17 cellular contexts compared by ENCODE assay signal in the genomic region with DNA sequence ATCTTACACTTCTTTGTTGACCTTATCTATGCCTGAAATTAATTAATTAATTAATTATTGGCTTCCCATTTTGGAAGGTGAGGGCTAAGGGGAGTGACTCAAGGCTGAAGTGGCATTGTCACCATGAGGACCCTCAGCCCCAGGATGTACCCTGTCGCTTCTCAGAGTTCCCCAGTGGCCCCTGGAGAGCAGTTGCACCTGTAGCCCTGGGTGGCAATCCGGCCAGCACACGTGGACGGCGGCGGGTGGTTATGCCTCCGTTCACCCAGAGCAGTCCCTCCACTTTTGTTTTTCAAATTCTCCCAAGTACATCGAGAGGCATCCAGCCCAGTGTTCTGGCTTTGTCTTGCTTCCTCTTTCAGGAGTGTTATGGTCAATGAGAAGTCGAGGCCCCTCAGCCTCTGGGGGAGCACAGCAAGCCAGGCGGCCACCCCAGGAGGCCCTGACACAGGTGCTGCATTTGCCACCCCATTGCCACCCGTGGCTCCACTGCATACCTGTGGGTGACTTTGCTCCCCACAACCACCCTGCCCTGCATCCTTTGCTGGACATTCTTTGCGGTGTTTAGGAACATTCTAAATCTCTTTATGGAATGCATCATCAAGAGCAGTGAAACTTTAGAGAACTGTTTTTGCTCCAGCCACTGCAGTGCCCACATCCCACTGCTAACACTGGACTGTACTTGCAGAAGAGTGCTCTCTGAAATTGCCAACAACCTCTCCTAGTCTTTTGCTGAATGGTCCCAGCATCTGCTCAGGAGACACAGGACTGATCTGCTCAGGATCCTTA. TPM values are rescaled to one million over a fixed set of nuclear protein-coding genes. Genes with fewer than 3 reads are reported as not detected.
DNase-seq lines count a peak whose midpoint lies in the region; ATAC-seq and TF ChIP-seq lines count a peak whose summit lies in the region.
"Had no signal": no experiment of that assay in that cellular context is flagged by ENCODE, and none has a peak within 500 bp of the region (broad histone marks: within the 10 kb centered on the region; RNA-seq: fewer than 3 reads in every experiment).

No MANE protein-coding gene starts in this region.

- peak overlapping the region; percentile 45 for H3K27ac Mint-ChIP-seq in activated naive CD4-positive, alpha-beta T cell treated with anti-CD3 and anti-CD28 coated beads, Interleukin-2, amount 10 ng/mL, durations not matched to agents 7 days and 5 days
- H3K27ac Mint-ChIP-seq in activated naive CD4-positive, alpha-beta T cell treated with anti-CD3 and anti-CD28 coated beads for 36 hours: no peak overlapping the region
- H3K27ac Mint-ChIP-seq: CD4-positive, alpha-beta T cell had no signal

- H3K36me3 Mint-ChIP-seq in activated naive CD4-positive, alpha-beta T cell treated with anti-CD3 and anti-CD28 coated beads, Interleukin-2, amount 10 ng/mL, durations not matched to agents 7 days and 5 days: no peaks in the 10 kb centered on the region
- H3K36me3 Mint-ChIP-seq in activated naive CD4-positive, alpha-beta T cell treated with anti-CD3 and anti-CD28 coated beads for 36 hours (ENCODE audit: low read depth): no peaks in the 10 kb centered on the region

- H3K9me3 Mint-ChIP-seq in activated naive CD4-positive, alpha-beta T cell treated with anti-CD3 and anti-CD28 coated beads, Interleukin-2, amount 10 ng/mL, durations not matched to agents 7 days and 5 days: no peaks in the 10 kb centered on the region
- no peaks in the 10 kb centered on the region for H3K9me3 Mint-ChIP-seq in activated naive CD4-positive, alpha-beta T cell treated with anti-CD3 and anti-CD28 coated beads for 36 hours
- H3K9me3 Mint-ChIP-seq: CD4-positive, alpha-beta T cell had no signal

- no peak overlapping the region for H4K91ac ChIP-seq in neuronal stem cell (ENCODE audit: low read depth, low read length, poor library complexity)

- H2BK15ac ChIP-seq in neuronal stem cell (ENCODE audit: low read length): peak overlapping the region; percentile 58

- peaks cover 0 to 2% (median 0%) of the 10 kb centered on the region in 3 experiments for H3K27me3 ChIP-seq in neuronal stem cell (ENCODE audit: control insufficient read depth in 3 of 3, insufficient read depth in 3 of 3, low read depth in 1 of 3, low read length in 3 of 3)
- H3K27me3 ChIP-seq in left lung: peaks cover 4 to 31% of the 10 kb centered on the region in 2 donors

- peak overlapping the region; percentile 42 for H2AFZ ChIP-seq in neuronal stem cell (ENCODE audit: low read length)

- peak overlapping the region; percentile 75 for H2BK5ac ChIP-seq in neuronal stem cell (ENCODE audit: low read length)

- WGBS in neuronal stem cell (ENCODE audit: extremely low coverage in 2 of 2, insufficient read length in 2 of 2, insufficient replicate concordance in 1 of 2), 2 donors: no CpG with 5 or more reads among the region's 12 CpGs

- H3K27me3 Mint-ChIP-seq in activated naive CD4-positive, alpha-beta T cell treated with anti-CD3 and anti-CD28 coated beads, Interleukin-2, amount 10 ng/mL, durations not matched to agents 7 days and 5 days: peaks cover 21% of the 10 kb centered on the region
- peaks cover 24% of the 10 kb centered on the region for H3K27me3 Mint-ChIP-seq in activated naive CD4-positive, alpha-beta T cell treated with anti-CD3 and anti-CD28 coated beads for 36 hours (ENCODE audit: low read depth)

- no peak for DNase-seq in activated naive CD4-positive, alpha-beta T cell treated with anti-CD3 and anti-CD28 coated beads, Interleukin-2, amount 10 ng/mL, durations not matched to agents 7 days and 5 days
- DNase-seq in activated naive CD4-positive, alpha-beta T cell treated with anti-CD3 and anti-CD28 coated beads for 36 hours: no peak
- DNase-seq in ecto neural progenitor cell (ENCODE audit: low spot score): peak; percentile 36
- DNase-seq in neuronal stem cell (ENCODE audit: low spot score): no peak
- DNase-seq in left lung: no peak
- no peak for DNase-seq in effector CD8-positive, alpha-beta T cell (lab: John Stamatoyannopoulos, UW)
- DNase-seq: 8988T; AML-193; C1 segment of cervical spinal cord; CD4-positive, alpha-beta T cell; DMS79; GOT3 had no signal

- no peaks in the 10 kb centered on the region for H3K4me1 Mint-ChIP-seq in activated naive CD4-positive, alpha-beta T cell treated with anti-CD3 and anti-CD28 coated beads, Interleukin-2, amount 10 ng/mL, durations not matched to agents 7 days and 5 days
- no peaks in the 10 kb centered on the region for H3K4me1 Mint-ChIP-seq in activated naive CD4-positive, alpha-beta T cell treated with anti-CD3 and anti-CD28 coated beads for 36 hours (ENCODE audit: low read depth)

- ATAC-seq in left lung: no peak
- no peak for ATAC-seq in HG02610 (IDR thresholded peaks at IDR 0.05; ENCODE audit: unreplicated experiment)
- ATAC-seq: GM12878 had no signal

- CTCF ChIA-PET in activated naive CD4-positive, alpha-beta T cell treated with anti-CD3 and anti-CD28 coated beads, Interleukin-2, amount 10 ng/mL, durations not matched to agents 7 days and 5 days (lab: Charles Lee): no interaction called here
- CTCF ChIA-PET in activated naive CD4-positive, alpha-beta T cell treated with anti-CD3 and anti-CD28 coated beads for 36 hours (lab: Charles Lee): no interaction called here

- H2AK5ac ChIP-seq in neuronal stem cell (ENCODE audit: low read depth, low read length): peak overlapping the region; percentile 35

- peak overlapping the region; percentile 80 for H3K18ac ChIP-seq in neuronal stem cell (ENCODE audit: low read length)

- H3K27ac ChIP-seq in neuronal stem cell (replicated peaks; ENCODE audit: low read length) (no peak overlapping the region), left lung (no peak overlapping the region)
- H3K27ac ChIP-seq: HL-60 had no signal

- H3K4me3 Mint-ChIP-seq in activated naive CD4-positive, alpha-beta T cell treated with anti-CD3 and anti-CD28 coated beads, Interleukin-2, amount 10 ng/mL, durations not matched to agents 7 days and 5 days: no peak overlapping the region
- H3K4me3 Mint-ChIP-seq in activated naive CD4-positive, alpha-beta T cell treated with anti-CD3 and anti-CD28 coated beads for 36 hours: no peak overlapping the region
- H3K4me3 Mint-ChIP-seq: CD4-positive, alpha-beta T cell had no signal

- intact Hi-C loops in activated naive CD4-positive, alpha-beta T cell treated with anti-CD3 and anti-CD28 coated beads for 36 hours (cut with micrococcal nuclease): no loop called here
- intact Hi-C loops in left lung (cut with DNase I): no loop called here

- no peak overlapping the region for H3K4ac ChIP-seq in neuronal stem cell (ENCODE audit: low read length)

- no peak overlapping the region for H4K8ac ChIP-seq in neuronal stem cell (ENCODE audit: low read depth, low read length)

- H3K79me1 ChIP-seq in neuronal stem cell (ENCODE audit: low read depth, low read length): no peaks in the 10 kb centered on the region

- H3K4me3 ChIP-seq in neuronal stem cell (ENCODE audit: low read length in 2 of 2): no peak overlapping the region
- no peak overlapping the region for H3K4me3 ChIP-seq in left lung
- H3K4me3 ChIP-seq: GM12878, HAP-1 had no signal

- no peaks in the 10 kb centered on the region for H3K36me3 ChIP-seq in neuronal stem cell (replicated peaks in 1 of 2; ENCODE audit: control insufficient read depth in 2 of 2, insufficient read depth in 2 of 2, low read length in 2 of 2)
- H3K36me3 ChIP-seq in left lung: no peaks in the 10 kb centered on the region
- H3K36me3 ChIP-seq: HAP-1 had no signal

- no peak overlapping the region for H3K9ac ChIP-seq in neuronal stem cell (ENCODE audit: low read depth, low read length, poor library complexity)

- TF ChIP-seq CTCF in left lung (IDR thresholded peaks at IDR 0.05): no peak

- peak overlapping the region; percentile 73 for H3K23ac ChIP-seq in neuronal stem cell (ENCODE audit: low read depth, low read length, poor library complexity)

- peaks cover 5 to 6% of the 10 kb centered on the region in 2 donors for H3K4me1 ChIP-seq in neuronal stem cell (ENCODE audit: control insufficient read depth in 2 of 2, insufficient read depth in 1 of 2, low read depth in 1 of 2, low read length in 2 of 2)
- H3K4me1 ChIP-seq in left lung: no peaks in the 10 kb centered on the region
- H3K4me1 ChIP-seq: HAP-1 had no signal

- H3K9me3 ChIP-seq in neuronal stem cell (replicated peaks in 1 of 2; ENCODE audit: control insufficient read depth in 2 of 2, insufficient read depth in 1 of 2, low read depth in 1 of 2, low read length in 2 of 2) (peaks cover 3 to 22% of the 10 kb centered on the region in 2 donors), left lung (no peaks in the 10 kb centered on the region)
- H3K9me3 ChIP-seq: HAP-1 had no signal

- no peak overlapping the region for H3K4me2 ChIP-seq in neuronal stem cell (ENCODE audit: insufficient read depth, low read length, poor library complexity, severe bottlenecking)

- peak overlapping the region; percentile 73 for H2BK12ac ChIP-seq in neuronal stem cell (ENCODE audit: low read length)

- H3K14ac ChIP-seq in neuronal stem cell (ENCODE audit: low read length): peak overlapping the region; percentile 56

- H2BK120ac ChIP-seq in neuronal stem cell (ENCODE audit: low read depth, low read length): no peak overlapping the region

RNA-seq across cellular contexts. Expression of a gene that starts 11.5 kb away (rescaled TPM):
- not detected for total RNA-seq in activated naive CD4-positive, alpha-beta T cell treated with anti-CD3 and anti-CD28 coated beads for 36 hours
- 9.6 TPM for polyA plus RNA-seq in neuronal stem cell (2013, experiment 1 of 2)
- 9.3 TPM for polyA plus RNA-seq in neuronal stem cell (2013, experiment 2 of 2)
- total RNA-seq in left lung: 10 to 100 TPM; 32.4 to 60.6 TPM
- total RNA-seq: CD4-positive, alpha-beta T cell; G401; GM12878 had no signal
- polyA plus RNA-seq: GM12878 had no signal

Comparison
In these comparisons a context has a peak if more than half of its experiments do, and no peak if none do; other contexts are left out.
1. RNA of a gene that starts 11.5 kb away (total RNA-seq): 32.4 to 60.6 TPM in left lung; not detected in activated naive CD4-positive, alpha-beta T cell treated with anti-CD3 and anti-CD28 coated beads for 36 hours; every median in the first group is over 10 times any median in the second.